In genomic region chr14:34462132-34462893, GRCh38 we compare ENCODE assay signal across 8 cellular contexts. TPM values are rescaled to one million over a fixed set of nuclear protein-coding genes. Genes with fewer than 3 reads are reported as not detected.
DNase-seq lines count a peak whose midpoint lies in the region; ATAC-seq and TF ChIP-seq lines count a peak whose summit lies in the region.

A gene with protein sequence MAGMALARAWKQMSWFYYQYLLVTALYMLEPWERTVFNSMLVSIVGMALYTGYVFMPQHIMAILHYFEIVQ (minus strand): TSS chr14:34462240. CDS start chr14:34462207, 33 bp downstream.

- peaks cover 23 to 45% (median 33%) of the 10 kb centered on the region in 10 experiments for H3K4me1 ChIP-seq in BLaER1 treated with 17β-estradiol and CSF1 and Interleukin-3, amounts not matched to agents 10 nM and 100 nM
- H3K4me1 ChIP-seq in left lung, result peaks cover 9 to 18% of the 10 kb centered on the region in 2 donors

- peak within 1 kb of the TSS; percentile 80 to 93 (median 89) for H3K4me2 ChIP-seq in BLaER1 treated with 17β-estradiol and CSF1 and Interleukin-3, amounts not matched to agents 10 nM and 100 nM

- peaks cover 8 to 42% (median 32%) of the 10 kb centered on the region in 11 experiments; a peak in 19 of 22 replicates for H4K20me1 ChIP-seq in BLaER1 treated with 17β-estradiol and CSF1 and Interleukin-3, amounts not matched to agents 10 nM and 100 nM

- peak within 1 kb of the TSS; percentile 70 to 92 (median 86) for H3K27ac ChIP-seq in BLaER1 treated with 17β-estradiol and CSF1 and Interleukin-3, amounts not matched to agents 10 nM and 100 nM
- H3K27ac ChIP-seq in left lung, result peak within 1 kb of the TSS; percentile 85 to 89

- ATAC-seq in GM19351 (IDR thresholded peaks at IDR 0.05; ENCODE audit: unreplicated experiment), result peak; percentile 87
- peak; percentile 91 for ATAC-seq in HG03520 (IDR thresholded peaks at IDR 0.05; ENCODE audit: unreplicated experiment)
- ATAC-seq in left lung, result peak; percentile 95

- no peak for TF ChIP-seq CTCF in left lung (IDR thresholded peaks at IDR 0.05)

- peaks cover 0 to 11% (median 5%) of the 10 kb centered on the region in 11 experiments; a peak in 14 of 22 replicates for H3K36me3 ChIP-seq in BLaER1 treated with 17β-estradiol and CSF1 and Interleukin-3, amounts not matched to agents 10 nM and 100 nM
- H3K36me3 ChIP-seq in left lung, result no peaks in the 10 kb centered on the region

- intact Hi-C loops in left lung (cut with DNase I), result no loop called here

- no peaks in the 10 kb centered on the region for H3K9me3 ChIP-seq in BLaER1 treated with 17β-estradiol and CSF1 and Interleukin-3, amounts not matched to agents 10 nM and 100 nM (replicated peaks in 1 of 11)
- H3K9me3 ChIP-seq in left lung, result no peaks in the 10 kb centered on the region

- H3K4me3 ChIP-seq in BLaER1 treated with 17β-estradiol and CSF1 and Interleukin-3, amounts not matched to agents 10 nM and 100 nM, result peak within 1 kb of the TSS; percentile 67 to 87 (median 80)
- H3K4me3 ChIP-seq in left lung, result peak within 1 kb of the TSS; percentile 59 to 63

- no peaks in the 10 kb centered on the region for H3K27me3 ChIP-seq in BLaER1 treated with 17β-estradiol and CSF1 and Interleukin-3, amounts not matched to agents 10 nM and 100 nM
- H3K27me3 ChIP-seq in left lung, result no peaks in the 10 kb centered on the region

- peak within 1 kb of the TSS; percentile 81 to 94 (median 91) for H3K9ac ChIP-seq in BLaER1 treated with 17β-estradiol and CSF1 and Interleukin-3, amounts not matched to agents 10 nM and 100 nM

- DNase-seq in NCI-H526 treated with DMSO at 0.1 percent for 48 hours (lab: John Stamatoyannopoulos, UW) (peak; percentile 84), cortex of kidney (lab: John Stamatoyannopoulos, UW) (peak; percentile 36), left lung (peak; percentile 95 to 98)
- peak; percentile 81 for DNase-seq in activated CD4-positive, alpha-beta T cell treated with anti-CD3 and anti-CD28 coated beads, Interleukin-2, amount 50 U/mL, for 1 hour
- peak; percentile 85 to 94 for DNase-seq in stimulated activated CD4-positive, alpha-beta T cell treated with anti-CD3 and anti-CD28 coated beads, Interleukin-2, amount 100 ng/mL, for 48 hours

RNA-seq across cellular contexts. Expression of the gene that starts here (rescaled TPM):
- 10 to 100 TPM; 35.4 to 47.5 TPM for total RNA-seq in left lung

Comparison
In these comparisons a context has a peak if more than half of its experiments do, and no peak if none do; other contexts are left out.
1. Peak in every context shown above with its lines: DNase-seq, ATAC-seq, H3K4me3 ChIP-seq and H3K27ac ChIP-seq.
2. DNase-seq: peak in every context shown above with its lines; median percentile 96 in left lung; 90 in stimulated activated CD4-positive, alpha-beta T cell treated with anti-CD3 and anti-CD28 coated beads, Interleukin-2, amount 100 ng/mL, for 48 hours; 84 in NCI-H526 treated with DMSO at 0.1 percent for 48 hours; 81 in activated CD4-positive, alpha-beta T cell treated with anti-CD3 and anti-CD28 coated beads, Interleukin-2, amount 50 U/mL, for 1 hour; 36 in cortex of kidney.